Comparison of ENCODE assay signal across 18 cellular contexts in genomic region chrX:23478056-23478455, GRCh38.
"Had no signal": no experiment of that assay in that cellular context is flagged by ENCODE, and none has a peak within 500 bp of the region (broad histone marks: within the 10 kb centered on the region; RNA-seq: fewer than 3 reads in every experiment).

No MANE protein-coding gene starts in this region.

- DNase-seq: activated CD4-positive, alpha-beta T cell treated with anti-CD3 and anti-CD28 coated beads for 48 hours; activated CD8-positive, alpha-beta T cell treated with anti-CD3 and anti-CD28 coated beads for 36 hours; activated gamma-delta T cell; activated T-cell treated with anti-CD3 and anti-CD28 coated beads, Interleukin-2, amount 50 U/mL, for 48 hours; effector CD8-positive, alpha-beta T cell; gastrocnemius medialis; heart left ventricle; midbrain; right cardiac atrium; testis; upper lobe of right lung had no signal

- H3K9me3 Mint-ChIP-seq: activated CD8-positive, alpha-beta T cell treated with anti-CD3 and anti-CD28 coated beads for 36 hours had no signal

- H3K36me3 Mint-ChIP-seq: brain had no signal

- H3K27me3 ChIP-seq: gastrocnemius medialis, heart left ventricle, testis, upper lobe of right lung had no signal

- H3K4me3 Mint-ChIP-seq: activated CD8-positive, alpha-beta T cell treated with anti-CD3 and anti-CD28 coated beads for 36 hours; brain; stimulated activated naive CD8-positive, alpha-beta T cell treated with anti-CD3 and anti-CD28 coated beads, Interleukin-15, Interleukin-2, amounts not matched to agents 100 ng/mL and 50 ng/mL, for 24 hours had no signal

- H3K9me3 ChIP-seq: gastrocnemius medialis, heart left ventricle, prostate gland, testis, upper lobe of right lung had no signal

- H3K27me3 Mint-ChIP-seq: activated CD8-positive, alpha-beta T cell treated with anti-CD3 and anti-CD28 coated beads for 36 hours; stimulated activated naive CD8-positive, alpha-beta T cell treated with anti-CD3 and anti-CD28 coated beads, Interleukin-15, Interleukin-2, amounts not matched to agents 100 ng/mL and 50 ng/mL, for 24 hours had no signal

- H3K4me3 ChIP-seq: gastrocnemius medialis, heart left ventricle, lung, prostate gland, smooth muscle cell, testis, upper lobe of right lung had no signal

- H3K4me2 ChIP-seq: smooth muscle cell had no signal

- H3K36me3 ChIP-seq: gastrocnemius medialis, heart left ventricle, prostate gland, upper lobe of right lung had no signal

- H3K4me1 Mint-ChIP-seq: brain had no signal

- ATAC-seq: activated CD8-positive, alpha-beta T cell treated with anti-CD3 and anti-CD28 coated beads for 36 hours; activated naive CD4-positive, alpha-beta T cell treated with anti-CD3 and anti-CD28 coated beads, Interleukin-2, amount 50 U/mL, for 72 hours; gastrocnemius medialis; heart left ventricle; right cardiac atrium; upper lobe of right lung had no signal

- H3K27ac ChIP-seq: gastrocnemius medialis, heart left ventricle, prostate gland, testis, upper lobe of right lung had no signal

- FAIRE-seq: endothelial cell of umbilical vein had no signal

- H3K4me1 ChIP-seq: gastrocnemius medialis, heart left ventricle, prostate gland, testis, upper lobe of right lung had no signal

- H3K27ac Mint-ChIP-seq: activated CD8-positive, alpha-beta T cell treated with anti-CD3 and anti-CD28 coated beads for 36 hours; activated naive CD4-positive, alpha-beta T cell treated with anti-CD3 and anti-CD28 coated beads, Interleukin-2, amount 50 U/mL, for 72 hours; brain; stimulated activated naive CD8-positive, alpha-beta T cell treated with anti-CD3 and anti-CD28 coated beads, Interleukin-15, Interleukin-2, amounts not matched to agents 100 ng/mL and 50 ng/mL, for 24 hours had no signal
